20 cellular contexts compared by ENCODE assay signal in genomic region chrX:77875372-77875771, GRCh38. TPM values are rescaled to one million over a fixed set of nuclear protein-coding genes. Genes with fewer than 3 reads are reported as not detected.
DNase-seq lines count a peak whose midpoint lies in the region; ATAC-seq, FAIRE-seq and TF ChIP-seq lines count a peak whose summit lies in the region.
"Had no signal": no experiment of that assay in that cellular context is flagged by ENCODE, and none has a peak within 500 bp of the region (broad histone marks: within the 10 kb centered on the region; RNA-seq: fewer than 3 reads in every experiment).

No MANE protein-coding gene starts in this region.

- no peak for DNase-seq in Right ventricle myocardium superior
- DNase-seq in Right ventricle myocardium inferior (ENCODE audit: missing footprints), result no peak
- no peak for DNase-seq in left ventricle myocardium inferior
- no peak for DNase-seq in right cardiac atrium
- no peak for DNase-seq in GM19239 (ENCODE audit: insufficient read length, low spot score)
- no peak for DNase-seq in NCI-H1436 treated with DMSO at 0.1 percent for 48 hours (lab: John Stamatoyannopoulos, UW)
- DNase-seq: AML-193; Caco-2; Calu3; CD4-positive, alpha-beta T cell; CD8-positive, alpha-beta T cell; DMS79 treated with DMSO at 0.1 percent for 48 hours; GF-D8 had no signal

- intact Hi-C loops in Right ventricle myocardium superior (cut with DNase I), result no loop called here
- intact Hi-C loops in Right ventricle myocardium inferior (cut with DNase I), result no loop called here
- intact Hi-C loops in left ventricle myocardium inferior (cut with micrococcal nuclease), result no loop called here
- intact Hi-C loops in right cardiac atrium (cut with DNase I), result loop anchor here in 1 of 4 donors (10.0 kb wide), 1 partner anchor 91 kb away; the partner anchor contains the start of gene ATRX

- H3K27me3 ChIP-seq in left ventricle myocardium inferior (ENCODE audit: low read depth) (no peaks in the 10 kb centered on the region), right cardiac atrium (ENCODE audit: control insufficient read depth, insufficient read depth) (no peaks in the 10 kb centered on the region)

- H3K4me3 ChIP-seq in left ventricle myocardium inferior, result peak overlapping the region; percentile 19
- no peak overlapping the region for H3K4me3 ChIP-seq in right cardiac atrium (ENCODE audit: low read length)
- H3K4me3 ChIP-seq: A549; BLaER1 treated with 17β-estradiol and CSF1 and Interleukin-3, amounts not matched to agents 10 nM and 100 nM had no signal

- H3K27ac ChIP-seq in left ventricle myocardium inferior (replicated peaks) (peak overlapping the region; percentile 63), right cardiac atrium (ENCODE audit: low read length) (no peak overlapping the region)
- H3K27ac ChIP-seq: 22Rv1; A549; BLaER1 treated with 17β-estradiol and CSF1 and Interleukin-3, amounts not matched to agents 10 nM and 100 nM; C4-2B had no signal

- peaks cover 6% of the 10 kb centered on the region for H3K36me3 ChIP-seq in left ventricle myocardium inferior

- H3K4me1 ChIP-seq in left ventricle myocardium inferior (no peaks in the 10 kb centered on the region), right cardiac atrium (ENCODE audit: control insufficient read depth, insufficient read depth, low read length) (no peaks in the 10 kb centered on the region)
- H3K4me1 ChIP-seq: A549; BLaER1 treated with 17β-estradiol and CSF1 and Interleukin-3, amounts not matched to agents 10 nM and 100 nM; Caco-2 had no signal

- FAIRE-seq in GM19239 (lab: Jason Lieb, UNC), result peak; percentile 58
- FAIRE-seq: A549, D721Med, G401.6, GM12891 had no signal

- TF ChIP-seq CTCF in left ventricle myocardium inferior (IDR thresholded peaks at IDR 0.05; ENCODE audit: borderline replicate concordance), result no peak

- H3K9me3 ChIP-seq in left ventricle myocardium inferior (replicated peaks) (no peaks in the 10 kb centered on the region), right cardiac atrium (ENCODE audit: control insufficient read depth, low read length) (no peaks in the 10 kb centered on the region)
- H3K9me3 ChIP-seq: A549, Caco-2 had no signal

- ATAC-seq in Right ventricle myocardium superior (ENCODE audit: poor library complexity), result peak; percentile 53
- ATAC-seq in Right ventricle myocardium inferior, result no peak
- ATAC-seq in right cardiac atrium, result no peak
- ATAC-seq: A549; CD8-positive, alpha-beta T cell had no signal

- WGBS in right cardiac atrium, result 74% methylated on average over 8 of the region's 8 CpGs

RNA-seq across cellular contexts. Expression of gene MAGT1, which starts 19.9 kb away (rescaled TPM):
- 50.4 TPM for total RNA-seq in Right ventricle myocardium superior
- total RNA-seq in Right ventricle myocardium inferior, result 55.6 TPM
- total RNA-seq in left ventricle myocardium inferior, result 54.3 TPM
- total RNA-seq in right cardiac atrium, result 10 to 100 TPM; 47.1 to 66.4 (median 59.6) TPM
- 31.1 TPM for polyA plus RNA-seq in right cardiac atrium

RNA-seq across cellular contexts. Expression of gene COX7B, which starts 23.9 kb away (rescaled TPM):
- total RNA-seq in Right ventricle myocardium superior, result 1,688 TPM
- 1,849 TPM for total RNA-seq in Right ventricle myocardium inferior
- total RNA-seq in left ventricle myocardium inferior, result 1,696 TPM
- total RNA-seq in right cardiac atrium, result 1,000 to 10,000 TPM; 1,046 to 1,477 (median 1,227) TPM
- 5,401 TPM for polyA plus RNA-seq in right cardiac atrium

RNA-seq across cellular contexts. Expression of gene ATP7A, which starts 35.1 kb away (rescaled TPM):
- 4.5 TPM for total RNA-seq in Right ventricle myocardium superior
- total RNA-seq in Right ventricle myocardium inferior, result 5.4 TPM
- 4.5 TPM for total RNA-seq in left ventricle myocardium inferior
- total RNA-seq in right cardiac atrium, result 10 to 100 TPM in 1 of 4 donors, 1 to 10 TPM in 3; 6.7 to 11.5 (median 7.8) TPM
- 1.6 TPM for polyA plus RNA-seq in right cardiac atrium
